Comparison of ENCODE assay signal across 1 cellular context in genomic region chr11:2574553-2575535, GRCh38.
TF ChIP-seq lines count a peak whose summit lies in the region.

No MANE protein-coding gene starts in this region.

TF ChIP-seq in GM23338, 12 proteins besides CTCF, POLR2A, EP300 and RAD21 (continued from another document):
- no peak for TF ChIP-seq ETS1 (IDR thresholded peaks at IDR 0.05)
TF ChIP-seq in GM23338: peak in this region for 0.
